19 cellular contexts compared by ENCODE assay signal in genomic region chr3:38616111-38616510, GRCh38.
"Had no signal": no experiment of that assay in that cellular context is flagged by ENCODE, and none has a peak within 500 bp of the region (broad histone marks: within the 10 kb centered on the region; RNA-seq: fewer than 3 reads in every experiment).

No MANE protein-coding gene starts in this region.

- ATAC-seq: activated T-helper 17 cell treated with anti-CD3 and anti-CD28 coated beads, Interleukin-2, amount 50 U/mL, for 72 hours; gastroesophageal sphincter; natural killer cell; pancreas had no signal

- H3K27me3 ChIP-seq: gastroesophageal sphincter, pancreas, sigmoid colon, testis, vagina had no signal

- H3K27me3 Mint-ChIP-seq: activated naive CD8-positive, alpha-beta T cell treated with anti-CD3 and anti-CD28 coated beads for 36 hours; activated T-cell treated with anti-CD3 and anti-CD28 coated beads, Interleukin-2, amount 50 U/mL, for 24 hours had no signal

- H3K4me3 ChIP-seq: gastroesophageal sphincter, pancreas, sigmoid colon, testis, vagina had no signal

- H3K27ac Mint-ChIP-seq: activated naive CD8-positive, alpha-beta T cell treated with anti-CD3 and anti-CD28 coated beads for 36 hours; activated T-cell treated with anti-CD3 and anti-CD28 coated beads, Interleukin-2, amount 50 U/mL, for 24 hours; activated T-helper 17 cell treated with anti-CD3 and anti-CD28 coated beads, Interleukin-2, amount 50 U/mL, for 72 hours; natural killer cell; T-helper 1 cell treated with Interleukin-12 subunit alpha and Interleukin-12 subunit beta and Interleukin-4 antibody, amounts not matched to agents 30 μg/mL and 1 μg/mL, for 36 hours; WTC11 had no signal

- H3K36me3 Mint-ChIP-seq: activated naive CD8-positive, alpha-beta T cell treated with anti-CD3 and anti-CD28 coated beads for 36 hours; natural killer cell; WTC11 had no signal

- H3K9me3 Mint-ChIP-seq: activated naive CD8-positive, alpha-beta T cell treated with anti-CD3 and anti-CD28 coated beads for 36 hours; activated T-cell treated with anti-CD3 and anti-CD28 coated beads, Interleukin-2, amount 50 U/mL, for 24 hours; activated T-helper 17 cell treated with anti-CD3 and anti-CD28 coated beads, Interleukin-2, amount 50 U/mL, for 72 hours; natural killer cell; T-helper 1 cell treated with Interleukin-12 subunit alpha and Interleukin-12 subunit beta and Interleukin-4 antibody, amounts not matched to agents 30 μg/mL and 1 μg/mL, for 36 hours; WTC11 had no signal

- H3K4me1 ChIP-seq: gastroesophageal sphincter, pancreas, sigmoid colon, testis, vagina had no signal

- H3K36me3 ChIP-seq: gastroesophageal sphincter, pancreas, sigmoid colon, vagina had no signal

- H3K4me3 Mint-ChIP-seq: activated naive CD8-positive, alpha-beta T cell treated with anti-CD3 and anti-CD28 coated beads for 36 hours; activated T-cell treated with anti-CD3 and anti-CD28 coated beads, Interleukin-2, amount 50 U/mL, for 24 hours; activated T-helper 17 cell treated with anti-CD3 and anti-CD28 coated beads, Interleukin-2, amount 50 U/mL, for 72 hours; natural killer cell; T-helper 1 cell treated with Interleukin-12 subunit alpha and Interleukin-12 subunit beta and Interleukin-4 antibody, amounts not matched to agents 30 μg/mL and 1 μg/mL, for 36 hours; WTC11 had no signal

- DNase-seq: activated CD8-positive, alpha-beta memory T cell treated with anti-CD3 and anti-CD28 coated beads for 24 hours; activated CD8-positive, alpha-beta memory T cell treated with anti-CD3 and anti-CD28 coated beads, Interleukin-2, amount 50 U/mL, for 4 hours; activated naive CD4-positive, alpha-beta T cell treated with Interleukin-2 at 50 U/mL for 16 hours; activated naive CD8-positive, alpha-beta T cell treated with anti-CD3 and anti-CD28 coated beads for 36 hours; activated T-cell treated with anti-CD3 and anti-CD28 coated beads, Interleukin-2, amount 50 U/mL, for 24 hours; natural killer cell; stimulated activated CD4-positive, alpha-beta T cell treated with anti-CD3 and anti-CD28 coated beads, Interleukin-4, amount 100 ng/mL, for 24 hours; T1000; testis; trophoblast cell had no signal

- H3K27ac ChIP-seq: epithelial cell of prostate, gastroesophageal sphincter, pancreas, sigmoid colon, testis, vagina had no signal

- H3K4me1 Mint-ChIP-seq: activated naive CD8-positive, alpha-beta T cell treated with anti-CD3 and anti-CD28 coated beads for 36 hours; activated T-helper 17 cell treated with anti-CD3 and anti-CD28 coated beads, Interleukin-2, amount 50 U/mL, for 72 hours; natural killer cell had no signal

- H3K9me3 ChIP-seq: gastroesophageal sphincter, pancreas, sigmoid colon, testis, vagina had no signal

- FAIRE-seq: keratinocyte, pancreas had no signal
